In the genomic region with DNA sequence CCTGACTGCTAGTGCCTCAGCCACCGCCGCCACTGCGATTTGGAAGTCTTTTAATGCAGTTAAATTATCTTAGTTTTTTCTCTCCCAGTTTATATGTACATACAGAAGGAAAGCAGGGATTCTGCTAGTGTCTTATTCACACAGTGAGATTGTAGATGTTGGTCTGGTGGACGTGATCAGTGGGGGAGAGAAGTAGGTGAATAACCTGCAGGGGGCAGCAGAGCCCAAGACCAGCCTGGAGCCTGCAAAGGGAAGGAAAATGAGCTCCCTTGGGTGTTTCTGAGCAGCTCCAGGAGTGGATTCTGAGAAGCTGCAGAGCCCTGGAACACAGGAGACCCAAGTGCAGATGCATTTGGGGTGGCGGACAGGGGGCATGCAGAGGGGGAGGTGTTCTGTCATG, we compare ENCODE assay signal across 9 cellular contexts. TPM values are rescaled to one million over a fixed set of nuclear protein-coding genes. Genes with fewer than 3 reads are reported as not detected.
DNase-seq lines count a peak whose midpoint lies in the region; TF ChIP-seq lines count a peak whose summit lies in the region.
"Had no signal": no experiment of that assay in that cellular context is flagged by ENCODE, and none has a peak within 500 bp of the region (broad histone marks: within the 10 kb centered on the region; RNA-seq: fewer than 3 reads in every experiment).

No MANE protein-coding gene starts in this region.

- TF ChIP-seq POLR2A in suprapubic skin (IDR thresholded peaks at IDR 0.05), result no peak

- H3K4me3 ChIP-seq in OCI-LY1 (ENCODE audit: low read depth, low read length, poor library complexity, severe bottlenecking) (no peak overlapping the region), suprapubic skin (no peak overlapping the region)

- H3F3A ChIP-seq in OCI-LY1 (ENCODE audit: insufficient read depth, low read length), result no peaks in the 10 kb centered on the region

- no peak overlapping the region for H3K9ac ChIP-seq in OCI-LY1 (ENCODE audit: low read length)

- H3K36me3 ChIP-seq in OCI-LY1 (ENCODE audit: insufficient read depth, low read length) (no peaks in the 10 kb centered on the region), suprapubic skin (no peaks in the 10 kb centered on the region)

- 40% methylated on average over 5 of the region's 5 CpGs for WGBS in suprapubic skin

- H3K9me2 ChIP-seq in OCI-LY1 (ENCODE audit: low read depth, low read length), result no peaks in the 10 kb centered on the region

- H3K27ac ChIP-seq in OCI-LY1 (ENCODE audit: low read depth, low read length, poor library complexity, severe bottlenecking) (no peak overlapping the region), suprapubic skin (no peak overlapping the region)

- H2AFZ ChIP-seq in OCI-LY1 (ENCODE audit: low read length), result no peak overlapping the region

- no peaks in the 10 kb centered on the region for H4K20me1 ChIP-seq in OCI-LY1 (ENCODE audit: insufficient read depth, low read length)

- no peaks in the 10 kb centered on the region for H3K79me2 ChIP-seq in OCI-LY1 (ENCODE audit: insufficient read depth, low read length)

- peak; percentile 76 for TF ChIP-seq CTCF in OCI-LY1 (IDR thresholded peaks at IDR 0.05; ENCODE audit: low read length)
- TF ChIP-seq CTCF in suprapubic skin (IDR thresholded peaks at IDR 0.05), result peak; percentile 13 to 64

- peak; percentile 40 for DNase-seq in NCI-H1436 (lab: John Stamatoyannopoulos, UW)
- no peak for DNase-seq in NCI-H1436 treated with DMSO at 0.1 percent for 48 hours (lab: John Stamatoyannopoulos, UW)
- peak; percentile 78 to 80 for DNase-seq in activated T-cell treated with anti-CD3 and anti-CD28 coated beads, Interleukin-2, amount 50 U/mL, for 48 hours
- DNase-seq in fibroblast of the conjunctiva (ENCODE audit: low read depth), result peak; percentile 38
- peak in 45 of 56 donors; percentile 1 to 79 (median 25) for DNase-seq in nucleus accumbens (lab: John Stamatoyannopoulos, UW)
- peak in 1 of 2 donors; percentile 71 for DNase-seq in suprapubic skin (ENCODE audit: low spot score in 2 of 2)
- no peak for DNase-seq in cortex of kidney (lab: John Stamatoyannopoulos, UW)

- no peaks in the 10 kb centered on the region for H3K4me1 ChIP-seq in OCI-LY1 (ENCODE audit: insufficient read depth, low read length, severe bottlenecking)
- peaks cover 21% of the 10 kb centered on the region for H3K4me1 ChIP-seq in suprapubic skin
- H3K4me1 ChIP-seq: Caco-2 had no signal

- H3K27me3 ChIP-seq in OCI-LY1 (ENCODE audit: insufficient read depth, low read length), result no peaks in the 10 kb centered on the region
- H3K27me3 ChIP-seq in suprapubic skin, result no peaks in the 10 kb centered on the region

- H3K9me3 ChIP-seq in OCI-LY1 (ENCODE audit: low read length), result peaks cover 3% of the 10 kb centered on the region; the same call in 1 of the 2 replicates
- H3K9me3 ChIP-seq in suprapubic skin, result no peaks in the 10 kb centered on the region
- H3K9me3 ChIP-seq: Caco-2 had no signal

- H3K4me2 ChIP-seq in OCI-LY1 (ENCODE audit: low read length), result no peak overlapping the region

- TF ChIP-seq EP300 in suprapubic skin (IDR thresholded peaks at IDR 0.05), result no peak

RNA-seq across cellular contexts. Expression of a gene that starts 26.3 kb away (rescaled TPM):
- 10 to 100 TPM; 11.5 to 18.1 (median 12.3) TPM for total RNA-seq in suprapubic skin

RNA-seq across cellular contexts. Expression of a gene that starts 38.0 kb away (rescaled TPM):
- total RNA-seq in suprapubic skin, result 1 to 10 TPM in 2 of 4 donors, under 1 TPM in 1, not detected in 1; 0.34 to 1.3 (median 1.1) TPM

RNA-seq across cellular contexts. Expression of a gene that starts 49.3 kb away (rescaled TPM):
- total RNA-seq in suprapubic skin, result 1 to 10 TPM; 2.1 to 8.8 (median 3.9) TPM

RNA-seq across cellular contexts. Expression of a gene that starts 55.3 kb away (rescaled TPM):
- 10 to 100 TPM in 3 of 4 donors, 1 to 10 TPM in 1; 6.1 to 22.6 (median 10.4) TPM for total RNA-seq in suprapubic skin

Comparison
In these comparisons a context has a peak if more than half of its experiments do, and no peak if none do; other contexts are left out.
1. DNase-seq: peak in NCI-H1436 (single experiment), activated T-cell treated with anti-CD3 and anti-CD28 coated beads, Interleukin-2, amount 50 U/mL, for 48 hours (2 of 2), fibroblast of the conjunctiva (single experiment) and nucleus accumbens (45 of 56); none in NCI-H1436 treated with DMSO at 0.1 percent for 48 hours (single experiment) and cortex of kidney (single experiment).